8 cellular contexts compared by ENCODE assay signal in the genomic region with DNA sequence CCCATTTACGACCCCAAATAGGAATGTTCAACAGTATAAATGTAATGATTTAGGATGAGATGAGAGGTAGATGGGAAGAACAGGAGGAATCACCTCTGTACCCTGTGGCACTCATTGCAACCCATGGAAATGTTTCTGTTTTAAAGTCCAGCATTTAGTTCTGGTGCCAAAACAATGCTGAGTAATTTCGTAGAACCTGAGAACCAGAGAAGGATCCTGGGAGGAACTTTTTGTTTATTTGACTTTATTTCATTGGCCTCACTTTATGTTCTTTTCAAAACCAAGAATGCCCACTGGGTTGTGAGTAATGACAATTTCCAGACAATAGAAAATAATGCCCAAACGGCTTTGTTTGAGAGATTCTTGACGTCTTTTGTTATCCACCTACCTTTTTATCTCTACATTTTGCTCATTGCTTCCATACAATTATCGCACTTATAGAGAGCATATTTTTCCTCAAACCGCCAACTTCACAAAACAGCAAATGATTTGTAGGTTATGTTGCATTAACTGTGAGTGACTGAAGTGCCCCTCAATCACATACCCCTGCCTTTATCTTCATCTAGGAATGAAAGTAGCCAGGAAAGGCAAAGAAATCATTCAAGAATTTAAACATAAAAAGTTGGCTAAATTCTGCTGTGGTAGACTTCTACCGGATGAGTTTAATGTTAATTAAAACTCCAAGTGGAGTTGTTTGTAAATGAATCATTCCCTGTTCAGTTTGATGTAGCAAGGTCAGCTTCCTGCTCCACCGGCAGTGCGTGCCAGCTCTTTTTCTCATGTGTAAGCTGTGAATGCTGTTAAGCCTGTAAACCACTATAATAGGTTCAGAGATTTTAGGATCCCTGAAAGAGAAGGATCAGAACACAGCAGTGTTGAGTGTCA.
DNase-seq lines count a peak whose midpoint lies in the region; ATAC-seq and TF ChIP-seq lines count a peak whose summit lies in the region.
"Had no signal": no experiment of that assay in that cellular context is flagged by ENCODE, and none has a peak within 500 bp of the region (broad histone marks: within the 10 kb centered on the region; RNA-seq: fewer than 3 reads in every experiment).

No MANE protein-coding gene starts in this region.

- no peak for TF ChIP-seq CTCF in HEK293 (tag by site-specific recombination; IDR thresholded peaks at IDR 0.05)
- TF ChIP-seq CTCF in RWPE2 (IDR thresholded peaks at IDR 0.05; ENCODE audit: poor library complexity, severe bottlenecking) = no peak
- no peak for TF ChIP-seq CTCF in fibroblast of villous mesenchyme (IDR thresholded peaks at IDR 0.05; ENCODE audit: insufficient read depth, low read depth, low read length)

- H3K4me3 ChIP-seq in HEK293 (ENCODE audit: low read depth, low read length) (no peak overlapping the region), RWPE2 (ENCODE audit: severe bottlenecking) (no peak overlapping the region), fibroblast of villous mesenchyme (ENCODE audit: low read depth, low read length) (no peak overlapping the region), skeletal muscle cell (ENCODE audit: low read depth, low read length) (no peak overlapping the region)

- DNase-seq in RWPE2 (ENCODE audit: low spot score) (no peak), fibroblast of villous mesenchyme (ENCODE audit: low read depth) (peak; percentile 86), skeletal muscle cell (ENCODE audit: low read depth) (peak; percentile 70), SIG-M5 (lab: John Stamatoyannopoulos, UW) (no peak), NCI-H1930 (lab: John Stamatoyannopoulos, UW) (no peak), 8988T (no peak)
- DNase-seq: NCI-H2171 had no signal

- peaks cover 10% of the 10 kb centered on the region; the same call in 1 of the 2 replicates for H3K4me1 ChIP-seq in HEK293 (ENCODE audit: control insufficient read depth, insufficient read depth, low read length)
- H3K4me1 ChIP-seq in RWPE2 (ENCODE audit: insufficient read depth, poor library complexity, severe bottlenecking) = peaks cover 12% of the 10 kb centered on the region

- no peaks in the 10 kb centered on the region for H3K9me3 ChIP-seq in HEK293 (ENCODE audit: control insufficient read depth, insufficient read depth, low read depth, low read length)
- no peaks in the 10 kb centered on the region for H3K9me3 ChIP-seq in RWPE2 (ENCODE audit: severe bottlenecking)

- H3K36me3 ChIP-seq in HEK293 (ENCODE audit: control insufficient read depth in 2 of 2, insufficient read depth in 1 of 2, low read length in 2 of 2) = no peaks in the 10 kb centered on the region
- H3K36me3 ChIP-seq in RWPE2 (ENCODE audit: low read depth) = no peaks in the 10 kb centered on the region

- peak; percentile 96 for ATAC-seq in RWPE2 (ENCODE audit: low read depth)

- H3K27ac ChIP-seq in HEK293 (ENCODE audit: extremely low read depth, low read depth, low read length) = no peak overlapping the region
- H3K27ac ChIP-seq in RWPE2 (ENCODE audit: poor library complexity, severe bottlenecking) = peak overlapping the region; percentile 49

- H3K27me3 ChIP-seq in RWPE2 (ENCODE audit: insufficient read depth, poor library complexity, severe bottlenecking) = no peaks in the 10 kb centered on the region

- CTCF ChIA-PET in HEK293 (lab: Yijun Ruan, JAX) = no interaction called here

- POLR2A ChIA-PET in HEK293 (lab: Yijun Ruan, JAX) = no interaction called here

TF ChIP-seq in HEK293, 187 proteins besides CTCF, POLR2A, EP300 and RAD21:
- TF ChIP-seq, protein P1, sequence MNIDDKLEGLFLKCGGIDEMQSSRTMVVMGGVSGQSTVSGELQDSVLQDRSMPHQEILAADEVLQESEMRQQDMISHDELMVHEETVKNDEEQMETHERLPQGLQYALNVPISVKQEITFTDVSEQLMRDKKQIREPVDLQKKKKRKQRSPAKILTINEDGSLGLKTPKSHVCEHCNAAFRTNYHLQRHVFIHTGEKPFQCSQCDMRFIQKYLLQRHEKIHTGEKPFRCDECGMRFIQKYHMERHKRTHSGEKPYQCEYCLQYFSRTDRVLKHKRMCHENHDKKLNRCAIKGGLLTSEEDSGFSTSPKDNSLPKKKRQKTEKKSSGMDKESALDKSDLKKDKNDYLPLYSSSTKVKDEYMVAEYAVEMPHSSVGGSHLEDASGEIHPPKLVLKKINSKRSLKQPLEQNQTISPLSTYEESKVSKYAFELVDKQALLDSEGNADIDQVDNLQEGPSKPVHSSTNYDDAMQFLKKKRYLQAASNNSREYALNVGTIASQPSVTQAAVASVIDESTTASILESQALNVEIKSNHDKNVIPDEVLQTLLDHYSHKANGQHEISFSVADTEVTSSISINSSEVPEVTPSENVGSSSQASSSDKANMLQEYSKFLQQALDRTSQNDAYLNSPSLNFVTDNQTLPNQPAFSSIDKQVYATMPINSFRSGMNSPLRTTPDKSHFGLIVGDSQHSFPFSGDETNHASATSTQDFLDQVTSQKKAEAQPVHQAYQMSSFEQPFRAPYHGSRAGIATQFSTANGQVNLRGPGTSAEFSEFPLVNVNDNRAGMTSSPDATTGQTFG (tag by site-specific recombination; IDR thresholded peaks at IDR 0.05; ENCODE audit: borderline replicate concordance) = no peak
- 0 out of 2 replicates have a peak, but pooled peaks have one; percentile 35 for TF ChIP-seq ZBTB17 (tag by site-specific recombination; IDR thresholded peaks at IDR 0.05)
- 0 out of 2 replicates have a peak, but pooled peaks have one; percentile 34 for TF ChIP-seq ZNF335 (tag by site-specific recombination; conservative IDR thresholded peaks at IDR 0.05)

Comparison
In these comparisons a context has a peak if more than half of its experiments do, and no peak if none do; other contexts are left out.
1. DNase-seq: peak in fibroblast of villous mesenchyme (single experiment) and skeletal muscle cell (single experiment); none in RWPE2 (single experiment), SIG-M5 (single experiment), NCI-H1930 (0 of 2) and 8988T (single experiment).